8 cellular contexts compared by ENCODE assay signal in genomic region chr4:158120574-158121202, GRCh38. TPM values are rescaled to one million over a fixed set of nuclear protein-coding genes. Genes with fewer than 3 reads are reported as not detected.
DNase-seq lines count a peak whose midpoint lies in the region; ATAC-seq, FAIRE-seq and TF ChIP-seq lines count a peak whose summit lies in the region.
"Not testable (repeated sequence)": the region's sequence is repeated elsewhere in the genome, so short reads cannot be mapped to it uniquely, and the experiment has no call there.
"Had no signal": no experiment of that assay in that cellular context is flagged by ENCODE, and none has a peak within 500 bp of the region (broad histone marks: within the 10 kb centered on the region; RNA-seq: fewer than 3 reads in every experiment).

No MANE protein-coding gene starts in this region.

- 0 out of 2 replicates have a peak overlapping the region, but pooled peaks have one; percentile 18 for H3K9ac ChIP-seq in SK-N-SH
- H3K9ac ChIP-seq in colonic mucosa (ENCODE audit: low read depth in 2 of 2, low read length in 2 of 2); stomach smooth muscle (ENCODE audit: low read length in 2 of 2): not testable (repeated sequence)

- H3K36me3 ChIP-seq in SK-N-SH (replicated peaks in 1 of 2; ENCODE audit: control insufficient read depth in 1 of 2, insufficient read depth in 2 of 2, low read length in 1 of 2); colonic mucosa; lower lobe of right lung; pancreas; stomach smooth muscle (ENCODE audit: control insufficient read depth in 2 of 2, insufficient read depth in 2 of 2, low read length in 2 of 2): not testable (repeated sequence)

- not testable (repeated sequence) for H4K20me1 ChIP-seq in SK-N-SH (ENCODE audit: insufficient read depth)

- TF ChIP-seq CTCF in SK-N-SH (IDR thresholded peaks at IDR 0.05); colonic mucosa (IDR thresholded peaks at IDR 0.05); lower lobe of right lung (IDR thresholded peaks at IDR 0.05); pancreas (IDR thresholded peaks at IDR 0.05): not testable (repeated sequence)

- H3K27me3 ChIP-seq in SK-N-SH (ENCODE audit: insufficient read depth); colonic mucosa; lower lobe of right lung (ENCODE audit: low read depth); pancreas; stomach smooth muscle (ENCODE audit: control insufficient read depth in 1 of 2, insufficient read depth in 2 of 2, low read length in 2 of 2): not testable (repeated sequence)

- H3K9me3 ChIP-seq in SK-N-SH; colonic mucosa; lower lobe of right lung; pancreas; stomach smooth muscle (ENCODE audit: control insufficient read depth in 2 of 2, low read length in 2 of 2): not testable (repeated sequence)

- H3K4me3 ChIP-seq in SK-N-SH (ENCODE audit: low read depth in 2 of 2, low read length in 1 of 2); colonic mucosa; lower lobe of right lung; pancreas: not testable (repeated sequence)
- peak overlapping the region; percentile 9 to 52 for H3K4me3 ChIP-seq in stomach smooth muscle (ENCODE audit: low read length in 2 of 2)

- H3K4me1 ChIP-seq in SK-N-SH (ENCODE audit: control insufficient read depth in 1 of 2, insufficient read depth in 2 of 2, low read depth in 1 of 2, low read length in 1 of 2); colonic mucosa; lower lobe of right lung; pancreas; stomach smooth muscle (ENCODE audit: control insufficient read depth, insufficient read depth, low read length): not testable (repeated sequence)

- ATAC-seq in Right ventricle myocardium inferior (peak; percentile 95), lower lobe of right lung (peak; percentile 73 to 87), pancreas (peak in 3 of 4 donors; percentile 71 to 84 (median 79))

- not testable (repeated sequence) for H3F3A ChIP-seq in SK-N-SH (replicated peaks; ENCODE audit: insufficient read depth)

- intact Hi-C loops in colonic mucosa (cut with DNase I); Right ventricle myocardium inferior (cut with DNase I); lower lobe of right lung (cut with DNase I); pancreas (cut with DNase I): not testable (repeated sequence)

- WGBS in SK-N-SH (ENCODE audit: low lambda C conversion rate): 53% methylated on average over 7 of the region's 7 CpGs
- 52 to 62% methylated on average over 7 of the region's 7 CpGs for WGBS in pancreas, 2 donors

- not testable (repeated sequence) for TF ChIP-seq EP300 in SK-N-SH (IDR thresholded peaks at IDR 0.05; ENCODE audit: borderline replicate concordance in 1 of 2, low read depth in 1 of 2, low read length in 1 of 2)

- not testable (repeated sequence) for FAIRE-seq in pancreas (lab: Jason Lieb, UNC)

- DNase-seq in ELR (ENCODE audit: low read depth): peak; percentile 3
- DNase-seq in SK-N-SH; colonic mucosa; Right ventricle myocardium inferior (ENCODE audit: missing footprints); lower lobe of right lung; pancreas: not testable (repeated sequence)

- not testable (repeated sequence) for H3K9me2 ChIP-seq in SK-N-SH

- TF ChIP-seq RAD21 in SK-N-SH (IDR thresholded peaks at IDR 0.05; ENCODE audit: low read length): not testable (repeated sequence)

- POLR2A ChIA-PET in SK-N-SH (lab: Yijun Ruan, JAX): not testable (repeated sequence)

- H2AFZ ChIP-seq in SK-N-SH (ENCODE audit: low read depth): peak overlapping the region; percentile 54; the same call in 1 of the 2 replicates

- H3K79me2 ChIP-seq in SK-N-SH (ENCODE audit: insufficient read depth): not testable (repeated sequence)

- CTCF ChIA-PET in SK-N-SH (lab: Yijun Ruan, JAX): not testable (repeated sequence)

- H3K27ac ChIP-seq in SK-N-SH (ENCODE audit: low read depth in 2 of 2, low read length in 1 of 2) (peak overlapping the region; percentile 67 to 68; a peak in 3 of 4 replicates), colonic mucosa (peak overlapping the region; percentile 32), stomach smooth muscle (ENCODE audit: low read length) (peak overlapping the region; percentile 38)
- H3K27ac ChIP-seq in lower lobe of right lung, pancreas: not testable (repeated sequence)

- H3K4me2 ChIP-seq in SK-N-SH: peak overlapping the region; percentile 38; the same call in 1 of the 2 replicates

RNA-seq across cellular contexts. Expression of gene GASK1B, which starts 52.1 kb away (rescaled TPM):
- polyA plus RNA-seq in SK-N-SH (2012; rRNA removed) (3.7 and 7.2 TPM in 2 replicates), pancreas (1 to 10 TPM; 2.4 to 3.0 TPM)
- 6.0 and 8.1 TPM in 2 replicates for polyA plus RNA-seq in SK-N-SH (2012; cell fraction: cytosol; rRNA removed)
- 3.4 and 6.0 TPM in 2 replicates for polyA plus RNA-seq in SK-N-SH (2012; cell fraction: nucleus; rRNA removed)
- total RNA-seq in colonic mucosa (10 to 100 TPM; 13.6 to 18.0 TPM), Right ventricle myocardium inferior (68.6 TPM), lower lobe of right lung (22.7 TPM), pancreas (10 to 100 TPM in 3 of 6 donors, 1 to 10 TPM in 3; 1.4 to 27.7 (median 7.7) TPM)
- total RNA-seq: activated T-helper 2 cell treated with anti-CD3 and anti-CD28 coated beads, Interferon-gamma antibody, Interleukin-2, Interleukin-4, amounts not matched to agents 10 μg/mL and 5 μg/mL and 100 μg/mL, durations not matched to agents 14 hours and 24 hours and 36 hours had no signal
